1 cellular context compared by ENCODE assay signal in the genomic region with DNA sequence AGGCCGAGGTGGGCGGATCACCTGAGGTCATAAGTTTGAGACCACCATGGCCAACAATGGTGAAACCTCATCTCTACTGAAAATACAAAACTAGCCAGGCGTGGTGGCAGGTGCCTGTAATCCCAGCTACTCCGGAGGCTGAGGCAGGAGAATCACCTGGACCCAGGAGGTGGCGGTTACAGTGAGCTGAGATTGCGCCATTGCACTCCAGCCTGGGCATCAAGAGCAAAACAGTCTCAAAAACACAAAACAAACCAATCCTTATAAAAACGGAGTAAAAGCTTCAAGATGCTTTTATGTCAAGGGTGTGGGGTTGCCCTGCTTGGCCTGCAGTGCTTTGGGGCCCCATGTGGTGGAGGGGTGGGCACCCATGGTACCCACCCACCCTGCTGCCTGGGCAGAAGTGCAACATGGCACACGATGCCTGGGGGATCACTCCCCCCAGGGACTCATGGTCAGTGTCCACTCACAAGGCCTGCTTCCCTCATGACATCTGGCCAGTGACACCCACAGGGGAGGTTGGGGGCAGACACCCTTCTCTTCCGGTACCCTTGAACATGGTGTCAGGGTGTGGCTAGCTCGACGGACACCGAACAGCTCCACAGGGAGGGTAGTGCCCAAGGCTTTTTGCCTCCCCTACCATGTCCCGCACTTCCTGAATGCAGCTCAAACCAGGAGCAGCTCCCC.
TF ChIP-seq lines count a peak whose summit lies in the region.

No MANE protein-coding gene starts in this region.

TF ChIP-seq in HCT116, 20 proteins besides CTCF, POLR2A, EP300 and RAD21:
- TF ChIP-seq, protein P1, sequence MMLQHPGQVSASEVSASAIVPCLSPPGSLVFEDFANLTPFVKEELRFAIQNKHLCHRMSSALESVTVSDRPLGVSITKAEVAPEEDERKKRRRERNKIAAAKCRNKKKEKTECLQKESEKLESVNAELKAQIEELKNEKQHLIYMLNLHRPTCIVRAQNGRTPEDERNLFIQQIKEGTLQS (IDR thresholded peaks at IDR 0.05), result no peak
- TF ChIP-seq TCF7L2 (IDR thresholded peaks at IDR 0.05; ENCODE audit: borderline replicate concordance, extremely low read depth, insufficient read depth, insufficient read length) (no peak), YY1 (IDR thresholded peaks at IDR 0.05; ENCODE audit: extremely low read depth, insufficient replicate concordance, low read depth, low read length) (no peak), SRF (IDR thresholded peaks at IDR 0.05; ENCODE audit: low read depth) (no peak), SP1 (IDR thresholded peaks at IDR 0.05; ENCODE audit: low read depth) (no peak)
- TF ChIP-seq, protein P2, sequence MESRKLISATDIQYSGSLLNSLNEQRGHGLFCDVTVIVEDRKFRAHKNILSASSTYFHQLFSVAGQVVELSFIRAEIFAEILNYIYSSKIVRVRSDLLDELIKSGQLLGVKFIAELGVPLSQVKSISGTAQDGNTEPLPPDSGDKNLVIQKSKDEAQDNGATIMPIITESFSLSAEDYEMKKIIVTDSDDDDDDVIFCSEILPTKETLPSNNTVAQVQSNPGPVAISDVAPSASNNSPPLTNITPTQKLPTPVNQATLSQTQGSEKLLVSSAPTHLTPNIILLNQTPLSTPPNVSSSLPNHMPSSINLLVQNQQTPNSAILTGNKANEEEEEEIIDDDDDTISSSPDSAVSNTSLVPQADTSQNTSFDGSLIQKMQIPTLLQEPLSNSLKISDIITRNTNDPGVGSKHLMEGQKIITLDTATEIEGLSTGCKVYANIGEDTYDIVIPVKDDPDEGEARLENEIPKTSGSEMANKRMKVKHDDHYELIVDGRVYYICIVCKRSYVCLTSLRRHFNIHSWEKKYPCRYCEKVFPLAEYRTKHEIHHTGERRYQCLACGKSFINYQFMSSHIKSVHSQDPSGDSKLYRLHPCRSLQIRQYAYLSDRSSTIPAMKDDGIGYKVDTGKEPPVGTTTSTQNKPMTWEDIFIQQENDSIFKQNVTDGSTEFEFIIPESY (IDR thresholded peaks at IDR 0.05; ENCODE audit: extremely low read depth, insufficient replicate concordance, low read length), result no peak
- TF ChIP-seq, protein P3, sequence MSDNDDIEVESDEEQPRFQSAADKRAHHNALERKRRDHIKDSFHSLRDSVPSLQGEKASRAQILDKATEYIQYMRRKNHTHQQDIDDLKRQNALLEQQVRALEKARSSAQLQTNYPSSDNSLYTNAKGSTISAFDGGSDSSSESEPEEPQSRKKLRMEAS (IDR thresholded peaks at IDR 0.05), result no peak
